11 cellular contexts compared by ENCODE assay signal in the genomic region with DNA sequence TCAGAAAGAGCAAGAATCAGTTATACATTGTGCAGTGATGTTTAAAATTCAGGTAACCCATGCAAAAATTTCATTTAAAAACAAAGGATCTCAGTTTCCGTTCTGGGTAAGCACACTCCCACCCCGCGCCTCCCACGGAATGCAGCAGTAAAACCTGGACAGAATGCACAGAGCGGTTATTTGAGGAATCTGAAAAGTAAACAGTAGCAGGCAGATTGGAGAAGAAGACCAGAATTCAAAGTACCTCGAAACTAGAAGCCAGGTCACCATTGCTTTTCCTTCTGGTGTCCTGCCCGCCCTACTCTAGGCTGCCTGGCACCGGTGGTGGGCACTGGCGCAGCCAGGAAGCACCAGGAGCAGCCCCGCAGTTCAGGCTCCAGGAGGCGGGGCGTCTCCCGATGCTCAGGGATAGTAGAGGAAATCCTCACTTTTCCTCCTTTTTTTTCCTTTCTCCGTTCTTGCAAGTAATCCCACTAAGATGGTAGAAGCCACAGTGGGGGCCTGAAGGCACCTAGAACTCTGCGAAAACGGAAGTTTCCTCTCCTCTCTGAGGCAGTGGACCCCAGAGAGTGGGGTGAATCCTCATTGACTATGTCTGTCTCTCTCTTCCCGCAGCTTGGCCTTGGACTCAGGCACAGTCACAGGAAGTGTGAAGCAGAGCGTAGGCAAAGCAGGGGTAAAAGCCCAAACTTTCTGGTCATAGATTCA. TPM values are rescaled to one million over a fixed set of nuclear protein-coding genes. Genes with fewer than 3 reads are reported as not detected.
A peak's percentile ranks its signal among the peaks of the same experiment; 100 is the strongest.
DNase-seq lines count a peak whose midpoint lies in the region; ATAC-seq, FAIRE-seq and TF ChIP-seq lines count a peak whose summit lies in the region.
"Had no signal": no experiment of that assay in that cellular context is flagged by ENCODE, and none has a peak within 500 bp of the region (broad histone marks: within the 10 kb centered on the region; RNA-seq: fewer than 3 reads in every experiment).

No MANE protein-coding gene starts in this region.

- no TSS peak for BruUV-seq in MCF 10A (replicated peaks; lab: Mats Ljungman, UMichigan)

- POLR2A ChIA-PET in MCF 10A (lab: Yijun Ruan, JAX), result no interaction called here

- ATAC-seq in HG03565 (IDR thresholded peaks at IDR 0.05; ENCODE audit: unreplicated experiment) (no peak), HG03571 (IDR thresholded peaks at IDR 0.05; ENCODE audit: unreplicated experiment) (no peak), GM18498 (IDR thresholded peaks at IDR 0.05; ENCODE audit: unreplicated experiment) (no peak)

- H3K4me3 ChIP-seq in HFF-Myc (replicated peaks; ENCODE audit: low read depth, low read length), result 0 out of 2 replicates have a peak overlapping the region, but pooled peaks have one; percentile 10
- no peak overlapping the region for H3K4me3 ChIP-seq in small intestine (ENCODE audit: low read depth in 1 of 2, low read length in 2 of 2)

- no peaks in the 10 kb centered on the region for H3K36me3 ChIP-seq in small intestine (ENCODE audit: control insufficient read depth in 2 of 2, insufficient read depth in 2 of 2, low read length in 2 of 2)

- peak overlapping the region; percentile 50 for H3K4me3 Mint-ChIP-seq in MCF 10A (ENCODE audit: unreplicated experiment)

- H3K4me1 Mint-ChIP-seq in MCF 10A (ENCODE audit: insufficient read depth, unreplicated experiment), result no peaks in the 10 kb centered on the region

- no peaks in the 10 kb centered on the region for H3K27me3 Mint-ChIP-seq in MCF 10A (ENCODE audit: insufficient read depth, unreplicated experiment)

- H3K4me1 ChIP-seq in small intestine (ENCODE audit: control insufficient read depth in 2 of 2, insufficient read depth in 1 of 2, low read depth in 1 of 2, low read length in 1 of 2), result peaks cover 0 to 2% of the 10 kb centered on the region in 2 donors

- no peak overlapping the region for H3K27ac Mint-ChIP-seq in MCF 10A (ENCODE audit: low read depth, unreplicated experiment)

- no peaks in the 10 kb centered on the region for H3K9me3 Mint-ChIP-seq in MCF 10A (ENCODE audit: unreplicated experiment)

- H3K27me3 ChIP-seq in small intestine (ENCODE audit: control insufficient read depth in 2 of 2, insufficient read depth in 2 of 2, low read length in 2 of 2), result peaks cover 0 to 2% of the 10 kb centered on the region in 2 donors

- WGBS in small intestine, 3 donors, result 25 to 41% (median 30%) methylated on average over 18 of the region's 18 CpGs

- H3K9me3 ChIP-seq in small intestine (ENCODE audit: control insufficient read depth, low read depth), result no peaks in the 10 kb centered on the region

- no peak for TF ChIP-seq CTCF in HFF-Myc (IDR thresholded peaks at IDR 0.05; ENCODE audit: low read depth, low read length, missing control alignments)
- no peak for TF ChIP-seq CTCF in MCF 10A (IDR thresholded peaks at IDR 0.05; ENCODE audit: unreplicated experiment)
- no peak for TF ChIP-seq CTCF in D721Med (IDR thresholded peaks at IDR 0.05; ENCODE audit: insufficient read depth, missing control alignments)

- FAIRE-seq in small intestine (lab: Jason Lieb, UNC) (no peak), D721Med (lab: Jason Lieb, UNC) (no peak)

- DNase-seq in HFF-Myc (ENCODE audit: extremely low read depth, low read depth) (no peak), MCF 10A (ENCODE audit: unreplicated experiment) (no peak), left kidney (ENCODE audit: low read depth, low spot score) (peak; percentile 94), small intestine (peak; percentile 9), D721Med (ENCODE audit: insufficient read length, low spot score) (no peak)
- DNase-seq: activated naive CD4-positive, alpha-beta T cell; NCI-H2107 had no signal

- peak overlapping the region in 1 of 2 donors; percentile 30 for H3K27ac ChIP-seq in small intestine (ENCODE audit: low read depth in 1 of 2, low read length in 1 of 2)

- CTCF ChIA-PET in MCF 10A (lab: Yijun Ruan, JAX), result interaction anchor here (0.7 kb wide), 1 partner anchor 829 kb away, joined by 3 read pairs; no protein-coding TSS in a partner anchor

- H3K36me3 Mint-ChIP-seq in MCF 10A (ENCODE audit: insufficient read depth, unreplicated experiment), result no peaks in the 10 kb centered on the region

- intact Hi-C loops in MCF 10A (cut with micrococcal nuclease), result no loop called here

RNA-seq across cellular contexts. Expression of gene METTL24, which starts 28.3 kb away (rescaled TPM):
- total RNA-seq in MCF 10A (2022), result not detected in 2 replicates
- under 1 TPM in 1 of 3 donors, not detected in 2; 0.66 TPM for polyA plus RNA-seq in small intestine
- total RNA-seq: T-helper 2 cell treated with Interferon-gamma antibody and Interleukin-4, amounts not matched to agents 100 ng/mL and 5 ng/mL, for 36 hours had no signal

Comparison
In these comparisons a context has a peak if more than half of its experiments do, and no peak if none do; other contexts are left out.
1. DNase-seq: peak in left kidney (single experiment) and small intestine (single experiment); none in HFF-Myc (single experiment), MCF 10A (single experiment) and D721Med (single experiment).